1 cellular context compared by ENCODE assay signal in the genomic region with DNA sequence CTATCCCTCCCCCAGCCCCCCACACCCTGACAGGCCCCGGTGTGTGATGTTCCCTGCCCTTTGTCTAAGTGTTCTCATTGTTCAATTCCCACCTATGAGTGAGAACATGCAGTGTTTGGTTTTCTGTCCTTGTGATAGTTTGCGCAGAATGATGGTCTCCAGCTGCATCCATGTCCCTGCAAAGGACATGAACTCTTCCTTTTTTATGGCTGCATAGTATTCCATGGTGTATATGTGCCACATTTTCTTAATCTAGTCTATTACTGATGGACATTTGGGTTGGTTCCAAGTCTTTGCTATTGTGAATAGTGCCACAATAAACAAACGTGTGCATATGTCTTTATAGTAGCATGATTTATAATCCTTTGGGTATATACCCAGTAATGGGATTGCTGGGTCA.
TF ChIP-seq lines count a peak whose summit lies in the region.

No MANE protein-coding gene starts in this region.

TF ChIP-seq in HEK293, 187 proteins besides CTCF, POLR2A, EP300 and RAD21 (continued from another document):
- TF ChIP-seq, protein P1, sequence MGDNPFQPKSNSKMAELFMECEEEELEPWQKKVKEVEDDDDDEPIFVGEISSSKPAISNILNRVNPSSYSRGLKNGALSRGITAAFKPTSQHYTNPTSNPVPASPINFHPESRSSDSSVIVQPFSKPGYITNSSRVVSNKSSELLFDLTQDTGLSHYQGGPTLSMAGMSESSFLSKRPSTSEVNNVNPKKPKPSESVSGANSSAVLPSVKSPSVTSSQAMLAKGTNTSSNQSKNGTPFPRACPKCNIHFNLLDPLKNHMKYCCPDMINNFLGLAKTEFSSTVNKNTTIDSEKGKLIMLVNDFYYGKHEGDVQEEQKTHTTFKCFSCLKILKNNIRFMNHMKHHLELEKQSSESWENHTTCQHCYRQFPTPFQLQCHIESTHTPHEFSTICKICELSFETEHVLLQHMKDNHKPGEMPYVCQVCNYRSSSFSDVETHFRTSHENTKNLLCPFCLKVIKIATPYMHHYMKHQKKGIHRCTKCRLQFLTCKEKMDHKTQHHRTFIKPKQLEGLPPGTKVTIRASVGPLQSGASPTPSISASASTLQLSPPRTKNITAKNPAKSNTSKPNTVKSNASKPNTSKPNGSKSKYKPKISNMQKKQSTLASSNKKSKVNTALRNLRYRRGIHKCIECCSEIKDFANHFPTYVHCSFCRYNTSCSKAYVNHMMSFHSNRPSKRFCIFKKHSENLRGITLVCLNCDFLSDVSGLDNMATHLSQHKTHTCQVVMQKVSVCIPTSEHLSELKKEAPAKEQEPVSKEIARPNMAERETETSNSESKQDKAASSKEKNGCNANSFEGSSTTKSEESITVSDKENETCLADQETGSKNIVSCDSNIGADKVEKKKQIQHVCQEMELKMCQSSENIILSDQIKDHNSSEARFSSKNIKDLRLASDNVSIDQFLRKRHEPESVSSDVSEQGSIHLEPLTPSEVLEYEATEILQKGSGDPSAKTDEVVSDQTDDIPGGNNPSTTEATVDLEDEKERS (tag by site-specific recombination; IDR thresholded peaks at IDR 0.05): 0 out of 2 replicates have a peak, but pooled peaks have one; percentile 64
TF ChIP-seq in HEK293: peak in this region for 2; not testable (repeated sequence) for 185.
